ENCODE assay signal across 8 cellular contexts in the genomic region with DNA sequence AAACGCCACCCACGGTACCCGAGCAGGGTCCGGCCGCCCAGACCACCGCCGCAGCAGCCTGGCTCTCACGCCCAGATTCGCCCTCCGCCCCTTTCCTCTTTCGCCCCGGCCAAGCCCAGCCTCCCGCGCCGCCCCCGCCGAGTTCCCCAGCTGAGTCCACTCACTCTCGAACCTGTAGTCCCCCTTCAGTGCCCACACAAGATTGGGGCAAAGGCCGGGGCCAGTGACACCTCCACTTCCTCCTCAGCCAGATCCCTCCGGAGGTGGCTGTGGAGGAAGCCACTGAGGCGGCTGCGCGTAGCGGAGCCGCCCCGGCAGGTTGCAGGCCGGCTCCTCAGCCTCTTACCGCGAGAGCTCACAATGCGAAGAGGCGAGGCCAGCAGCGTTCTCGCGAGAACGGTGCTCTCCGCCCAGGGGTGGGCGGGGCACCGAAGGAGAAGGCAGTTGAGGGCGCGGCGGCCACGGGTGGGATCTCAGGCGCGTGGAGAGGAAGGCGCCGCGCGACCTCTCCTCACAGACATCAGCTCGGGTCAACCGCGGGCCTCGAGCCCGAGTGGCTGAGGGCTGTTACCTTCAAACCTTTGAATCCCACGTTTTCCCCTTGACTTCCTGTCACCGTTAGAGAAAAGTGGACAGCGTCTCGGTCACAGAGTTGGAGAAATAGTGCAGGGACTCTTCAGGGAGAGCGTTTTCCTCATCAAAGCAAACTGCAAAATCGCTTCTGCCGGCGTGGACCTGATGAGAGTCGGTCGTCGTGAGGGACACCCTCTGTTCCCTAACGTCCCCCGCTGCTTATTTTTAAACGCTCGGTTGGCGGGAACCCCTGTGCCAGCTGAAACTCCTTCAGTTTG.
A peak's percentile ranks its signal among the peaks of the same experiment; 100 is the strongest.
DNase-seq lines count a peak whose midpoint lies in the region; ATAC-seq lines count a peak whose summit lies in the region.

A gene (minus strand): TSS at position 295 of the 851 bp plus-strand sequence. CDS start 18,098 bp downstream, outside the sequence.

- DNase-seq in AG20443 (ENCODE audit: low spot score), result peak; percentile 98
- peak; percentile 91 to 98 for DNase-seq in NCI-H446 (lab: John Stamatoyannopoulos, UW)
- peak; percentile 87 for DNase-seq in activated CD4-positive, CD25-positive, alpha-beta regulatory T cell treated with anti-CD3 and anti-CD28 coated beads, Interleukin-2, amount 50 U/mL, for 16 hours (ENCODE audit: low read depth, low spot score)
- peak; percentile 91 for DNase-seq in central memory CD4-positive, alpha-beta T cell
- DNase-seq in iris pigment epithelial cell (ENCODE audit: low read depth), result peak; percentile 93
- DNase-seq in stimulated activated CD4-positive, alpha-beta T cell treated with anti-CD3 and anti-CD28 coated beads, Interleukin-12 subunit alpha, Interleukin-12 subunit beta, amount 100 ng/mL, for 24 hours (ENCODE audit: low read depth in 2 of 2), result peak; percentile 82 to 83

- ATAC-seq in GM19043 (IDR thresholded peaks at IDR 0.05; ENCODE audit: low read depth, unreplicated experiment) (peak; percentile 94), HG03354 (IDR thresholded peaks at IDR 0.05; ENCODE audit: poor library complexity, severe bottlenecking, unreplicated experiment) (peak; percentile 96)

Comparison
In these comparisons a context has a peak if more than half of its experiments do, and no peak if none do; other contexts are left out.
1. Peak in every context shown above with its lines: DNase-seq and ATAC-seq.